ENCODE assay signal across 8 cellular contexts in genomic region chr19:48480151-48480475, GRCh38. TPM values are rescaled to one million over a fixed set of nuclear protein-coding genes. Genes with fewer than 3 reads are reported as not detected.
A peak's percentile ranks its signal among the peaks of the same experiment; 100 is the strongest.
DNase-seq lines count a peak whose midpoint lies in the region; ATAC-seq and TF ChIP-seq lines count a peak whose summit lies in the region.

No MANE protein-coding gene starts in this region.

- in situ Hi-C loops in brain microvascular endothelial cell (cut with HindIII; ENCODE audit: low pct_ligation_motif_present, low sequenced_read_pairs), result no loop called here

- H3K27me3 ChIP-seq in brain microvascular endothelial cell (replicated peaks), result no peaks in the 10 kb centered on the region
- H3K27me3 ChIP-seq in layer of hippocampus (ENCODE audit: control insufficient read depth, insufficient read depth, low read length), result no peaks in the 10 kb centered on the region

- TF ChIP-seq CTCF in brain microvascular endothelial cell (IDR thresholded peaks at IDR 0.05; ENCODE audit: low read depth, low read length, missing control alignments), result no peak

- peaks cover 34% of the 10 kb centered on the region for H3K36me3 ChIP-seq in brain microvascular endothelial cell (replicated peaks)

- DNase-seq in brain microvascular endothelial cell (no peak), RKO (ENCODE audit: low spot score) (no peak), globus pallidus (ENCODE audit: low spot score) (no peak), NCI-H748 treated with DMSO at 0.1 percent for 48 hours (lab: John Stamatoyannopoulos, UW) (no peak)
- peak; percentile 14 for DNase-seq in stimulated activated naive CD4-positive, alpha-beta T cell treated with Interleukin-2 at 50 U/mL for 16 hours (lab: John Stamatoyannopoulos, UW)

- H3K4me3 ChIP-seq in brain microvascular endothelial cell (ENCODE audit: low read depth, low read length), result peak overlapping the region; percentile 49

- no peak for ATAC-seq in GM21390 (IDR thresholded peaks at IDR 0.05; ENCODE audit: unreplicated experiment)

- H3K27ac ChIP-seq in brain microvascular endothelial cell (peak overlapping the region; percentile 9), layer of hippocampus (ENCODE audit: low read depth, low read length) (peak overlapping the region; percentile 82)

TF ChIP-seq in PFSK-1, 5 proteins besides CTCF, POLR2A, EP300 and RAD21:
- TF ChIP-seq FOXP2 (optimal IDR thresholded peaks at IDR 0.05; ENCODE audit: borderline replicate concordance, extremely low read depth, extremely low read length, insufficient read depth) (no peak), POLR2AphosphoS5 (IDR thresholded peaks at IDR 0.05; ENCODE audit: low read depth, low read length) (0 out of 2 replicates have a peak, but pooled peaks have one; percentile 2)
TF ChIP-seq in PFSK-1: peak in this region for 1.

RNA-seq across cellular contexts. Expression of gene CYTH2, which starts 10.9 kb away (rescaled TPM):
- 63.9 TPM for polyA plus RNA-seq in PFSK-1 (2012; ENCODE audit: insufficient read length, low read depth)

RNA-seq across cellular contexts. Expression of gene KCNJ14, which starts 24.7 kb away (rescaled TPM):
- 0.99 TPM for polyA plus RNA-seq in PFSK-1 (2012; ENCODE audit: insufficient read length, low read depth)

RNA-seq across cellular contexts. Expression of gene LMTK3, which starts 31.5 kb away (rescaled TPM):
- polyA plus RNA-seq in PFSK-1 (2012; ENCODE audit: insufficient read length, low read depth), result 8.6 TPM

RNA-seq across cellular contexts. Expression of gene GRWD1, which starts 34.3 kb away (rescaled TPM):
- polyA plus RNA-seq in PFSK-1 (2012; ENCODE audit: insufficient read length, low read depth), result 54.2 TPM
